13 cellular contexts compared by ENCODE assay signal in the genomic region with DNA sequence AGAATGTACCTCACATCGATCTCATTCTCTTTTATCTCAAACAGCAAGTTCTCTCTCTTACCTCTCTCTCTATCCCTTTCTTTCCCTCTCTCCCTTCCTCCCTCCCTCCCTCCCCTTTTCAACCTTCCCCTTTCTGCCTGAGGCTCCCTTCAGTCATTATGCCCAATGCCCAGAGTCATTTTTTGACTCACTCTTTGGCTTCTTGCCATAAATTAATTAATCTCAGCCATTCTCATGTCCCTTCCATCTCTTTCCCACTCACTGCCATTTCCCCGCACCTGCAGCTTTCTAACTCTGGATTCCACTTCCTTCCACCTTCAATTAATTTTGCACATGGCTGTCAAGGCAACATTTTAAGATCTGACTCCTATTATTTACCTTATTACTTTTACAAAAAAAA.
A peak's percentile ranks its signal among the peaks of the same experiment; 100 is the strongest.
DNase-seq lines count a peak whose midpoint lies in the region; ATAC-seq lines count a peak whose summit lies in the region.
"Had no signal": no experiment of that assay in that cellular context is flagged by ENCODE, and none has a peak within 500 bp of the region (broad histone marks: within the 10 kb centered on the region; RNA-seq: fewer than 3 reads in every experiment).

No MANE protein-coding gene starts in this region.

- DNase-seq in EL: peak; percentile 75
- DNase-seq in NCI-H146 (lab: John Stamatoyannopoulos, UW): peak; percentile 93
- peak; percentile 47 for DNase-seq in SHP77 treated with DMSO at 0.1 percent for 48 hours (lab: John Stamatoyannopoulos, UW)
- DNase-seq in glomerular visceral epithelial cell (ENCODE audit: extremely low spot score): peak; percentile 19
- DNase-seq in left lobe of liver (ENCODE audit: low spot score): no peak
- DNase-seq in NCI-H510A (lab: John Stamatoyannopoulos, UW): no peak
- DNase-seq: activated gamma-delta T cell treated with Interleukin-2 at 50 U/mL for 16 hours; CD4-positive, alpha-beta T cell; KBM-7; NCI-H2107; WERI-Rb-1 had no signal

- ATAC-seq in left lobe of liver: no peak
- ATAC-seq in HG03039 (IDR thresholded peaks at IDR 0.05; ENCODE audit: unreplicated experiment): no peak
- ATAC-seq: GM23338 had no signal

Comparison
In these comparisons a context has a peak if more than half of its experiments do, and no peak if none do; other contexts are left out.
1. DNase-seq: peak in EL (single experiment), NCI-H146 (single experiment), SHP77 treated with DMSO at 0.1 percent for 48 hours (single experiment) and glomerular visceral epithelial cell (single experiment); none in left lobe of liver (single experiment) and NCI-H510A (single experiment).